21 cellular contexts compared by ENCODE assay signal in the genomic region with DNA sequence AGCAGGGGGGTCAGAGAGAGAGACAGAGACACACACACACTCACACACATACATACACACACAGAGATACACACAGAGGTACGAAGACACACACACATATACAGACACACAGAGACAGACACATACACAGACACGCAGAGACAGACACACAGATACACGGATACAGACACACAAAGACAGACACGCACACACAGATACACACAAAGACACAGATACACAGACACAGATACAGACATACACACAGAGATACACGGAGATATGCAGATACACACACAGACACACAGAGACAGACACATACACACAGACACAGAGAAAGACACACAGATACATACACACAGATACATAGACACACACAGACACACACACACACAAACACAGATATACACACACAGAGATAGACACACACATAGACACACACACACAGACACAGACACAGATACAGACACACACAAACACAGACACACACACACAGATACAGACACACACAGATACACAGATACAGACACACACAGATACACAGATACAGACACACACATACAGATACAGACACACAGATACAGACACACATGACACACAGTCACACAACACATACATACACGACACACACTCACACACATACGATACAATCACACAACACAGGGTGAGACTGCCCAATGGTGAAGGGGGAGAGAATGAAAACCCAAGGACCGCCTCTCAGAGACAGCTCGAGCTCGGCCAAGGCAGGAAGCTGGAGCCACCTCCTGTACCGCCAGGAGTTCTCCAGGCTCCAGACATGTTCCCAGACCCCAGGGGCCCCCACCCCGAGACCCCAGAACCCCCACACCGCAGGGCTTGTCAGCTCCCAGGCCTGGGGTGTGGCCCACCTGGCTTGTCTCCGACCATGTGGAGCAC. TPM values are rescaled to one million over a fixed set of nuclear protein-coding genes. Genes with fewer than 3 reads are reported as not detected.
"Had no signal": no experiment of that assay in that cellular context is flagged by ENCODE, and none has a peak within 500 bp of the region (broad histone marks: within the 10 kb centered on the region; RNA-seq: fewer than 3 reads in every experiment).

No MANE protein-coding gene starts in this region.

- H3K27me3 ChIP-seq: heart left ventricle, tibial artery, uterus had no signal

- H3K4me1 ChIP-seq: heart left ventricle, parathyroid adenoma, tibial artery, uterus had no signal

- ATAC-seq: activated CD8-positive, alpha-beta T cell treated with anti-CD3 and anti-CD28 coated beads, Interleukin-2, amount 10 ng/mL, durations not matched to agents 7 days and 5 days; activated T-helper 17 cell treated with anti-CD3 and anti-CD28 coated beads, Interleukin-2, amount 50 U/mL, for 72 hours; heart left ventricle; left cardiac atrium; right cardiac atrium had no signal

- H3K4me3 ChIP-seq: heart left ventricle, tibial artery, uterus had no signal

- H3K36me3 ChIP-seq: uterus had no signal

- H3K79me2 ChIP-seq: parathyroid adenoma had no signal

- DNase-seq: activated CD4-positive, alpha-beta T cell treated with anti-CD3 and anti-CD28 coated beads, Interleukin-2, amount 50 U/mL, for 1 hour; activated CD4-positive, CD25-positive, alpha-beta regulatory T cell treated with anti-CD3 and anti-CD28 coated beads, Interleukin-2, amount 50 U/mL, for 72 hours; activated CD8-positive, alpha-beta T cell treated with anti-CD3 and anti-CD28 coated beads, Interleukin-2, amount 10 ng/mL, durations not matched to agents 7 days and 5 days; amniotic stem cell; cerebellar nuclear complex; cortex of kidney; left cardiac atrium; nucleus accumbens; stimulated activated CD4-positive, alpha-beta T cell treated with anti-CD3 and anti-CD28 coated beads, Interleukin-1b, Interleukin-23, amount 100 ng/mL, for 48 hours; uterus; WERI-Rb-1 had no signal

- H3K9ac ChIP-seq: parathyroid adenoma had no signal

- FAIRE-seq: islet of Langerhans, TTC549 had no signal

- H3K27ac ChIP-seq: heart left ventricle, parathyroid adenoma, tibial artery, uterus, WERI-Rb-1 had no signal

- H3K9me3 ChIP-seq: heart left ventricle, tibial artery, uterus had no signal

- H2AFZ ChIP-seq: parathyroid adenoma had no signal

RNA-seq across cellular contexts. Expression of a gene that starts 8.8 kb away (rescaled TPM):
- total RNA-seq: epithelial cell of proximal tubule, fibroblast of villous mesenchyme, left cardiac atrium, pulmonary artery endothelial cell had no signal
